8 cellular contexts compared by ENCODE assay signal in genomic region chr1:46547481-46548383, GRCh38. TPM values are rescaled to one million over a fixed set of nuclear protein-coding genes. Genes with fewer than 3 reads are reported as not detected.
DNase-seq lines count a peak whose midpoint lies in the region; ATAC-seq and TF ChIP-seq lines count a peak whose summit lies in the region.

No MANE protein-coding gene starts in this region.

- peaks cover 14% of the 10 kb centered on the region for H3K27me3 ChIP-seq in CD4-positive, alpha-beta memory T cell (ENCODE audit: insufficient read depth, low read length)
- H3K27me3 ChIP-seq in esophagus muscularis mucosa, result peaks cover 0 to 49% (median 13%) of the 10 kb centered on the region in 4 donors

- H3K27me3 Mint-ChIP-seq in CD4-positive, alpha-beta memory T cell, result peaks cover 33 to 35% of the 10 kb centered on the region in 2 donors

- peak overlapping the region in 5 of 7 donors; percentile 21 to 87 (median 62) for H3K27ac Mint-ChIP-seq in CD4-positive, alpha-beta memory T cell

- CTCF ChIA-PET in CD4-positive, alpha-beta memory T cell (lab: Charles Lee; ENCODE audit: partially characterized antibody), result interaction anchor here (0.8 to 2.5 kb wide), 9 partner anchors 9 to 177 kb away, joined by 3 to 11 read pairs (median 3); partner anchors contain the start of genes EFCAB14 and MOB3C

- no peak overlapping the region for H3K27ac ChIP-seq in CD4-positive, alpha-beta memory T cell (ENCODE audit: low read depth, low read length)
- no peak overlapping the region for H3K27ac ChIP-seq in esophagus muscularis mucosa (replicated peaks in 1 of 4)

- H3K36me3 ChIP-seq in CD4-positive, alpha-beta memory T cell (ENCODE audit: insufficient read depth, low read length), result no peaks in the 10 kb centered on the region
- H3K36me3 ChIP-seq in esophagus muscularis mucosa, result no peaks in the 10 kb centered on the region

- peak overlapping the region in 2 of 8 donors; percentile 41 to 46 for H3K4me3 Mint-ChIP-seq in CD4-positive, alpha-beta memory T cell

- TF ChIP-seq EP300 in esophagus muscularis mucosa (IDR thresholded peaks at IDR 0.05), result no peak

- no peaks in the 10 kb centered on the region for H3K36me3 Mint-ChIP-seq in CD4-positive, alpha-beta memory T cell

- peak in 4 of 5 donors; percentile 21 to 30 (median 26) for DNase-seq in CD4-positive, alpha-beta memory T cell
- peak; percentile 71 for DNase-seq in H4 (ENCODE audit: low spot score)
- peak; percentile 38 to 47 for DNase-seq in SHP77 (lab: John Stamatoyannopoulos, UW)
- DNase-seq in esophagus muscularis mucosa (ENCODE audit: extremely low spot score), result no peak
- peak; percentile 79 for DNase-seq in posterior vena cava (ENCODE audit: low spot score)
- DNase-seq in activated CD4-positive, CD25-positive, alpha-beta regulatory T cell treated with anti-CD3 and anti-CD28 coated beads, Interleukin-2, amount 50 U/mL, for 72 hours, result no peak

- 86% methylated on average over 18 of the region's 22 CpGs for WGBS in esophagus muscularis mucosa

- intact Hi-C loops in CD4-positive, alpha-beta memory T cell (cut with micrococcal nuclease), result loop anchor here (2.0 to 5.0 kb wide), 2 partner anchors 15 to 180 kb away; no protein-coding TSS in a partner anchor
- intact Hi-C loops in esophagus muscularis mucosa (cut with DNase I) (no loop called here), posterior vena cava (cut with DNase I) (no loop called here)

- no peaks in the 10 kb centered on the region for H3K9me3 ChIP-seq in CD4-positive, alpha-beta memory T cell (ENCODE audit: control insufficient read depth in 1 of 2, low read length in 2 of 2)
- no peaks in the 10 kb centered on the region for H3K9me3 ChIP-seq in esophagus muscularis mucosa

- TF ChIP-seq POLR2A in esophagus muscularis mucosa (IDR thresholded peaks at IDR 0.05; ENCODE audit: low read depth), result no peak

- no peaks in the 10 kb centered on the region for H3K9me3 Mint-ChIP-seq in CD4-positive, alpha-beta memory T cell

- peak; percentile 28 to 49 (median 38) for TF ChIP-seq CTCF in esophagus muscularis mucosa (IDR thresholded peaks at IDR 0.05)

- H3K4me3 ChIP-seq in CD4-positive, alpha-beta memory T cell (ENCODE audit: low read length in 2 of 2), result no peak overlapping the region
- no peak overlapping the region for H3K4me3 ChIP-seq in esophagus muscularis mucosa

- peaks cover 26% of the 10 kb centered on the region for H3K4me1 ChIP-seq in CD4-positive, alpha-beta memory T cell (ENCODE audit: insufficient read depth, low read length)
- peaks cover 5 to 24% (median 20%) of the 10 kb centered on the region in 4 donors for H3K4me1 ChIP-seq in esophagus muscularis mucosa

- POLR2A ChIA-PET in CD4-positive, alpha-beta memory T cell (lab: Charles Lee; ENCODE audit: partially characterized antibody), result interaction anchor here (0.9 kb wide), 1 partner anchor 14 kb away, joined by 3 read pairs; no protein-coding TSS in a partner anchor

- ATAC-seq in GM21360 (IDR thresholded peaks at IDR 0.05; ENCODE audit: unreplicated experiment) (no peak), HG03139 (IDR thresholded peaks at IDR 0.05; ENCODE audit: unreplicated experiment) (no peak)

- peaks cover 13 to 34% (median 19%) of the 10 kb centered on the region in 4 donors for H3K4me1 Mint-ChIP-seq in CD4-positive, alpha-beta memory T cell

RNA-seq across cellular contexts. Expression of gene KNCN, which starts 3.7 kb away (rescaled TPM):
- total RNA-seq in CD4-positive, alpha-beta memory T cell, result not detected
- polyA plus RNA-seq in CD4-positive, alpha-beta memory T cell, result not detected
- not detected in 2 replicates for total RNA-seq in H4 (2014; rRNA removed; shearing (Covaris generic))
- total RNA-seq in esophagus muscularis mucosa (not detected), posterior vena cava (not detected)

RNA-seq across cellular contexts. Expression of gene MKNK1, which starts 56.3 kb away (rescaled TPM):
- total RNA-seq in CD4-positive, alpha-beta memory T cell, result 10 to 100 TPM; 54.3 to 54.9 TPM
- polyA plus RNA-seq in CD4-positive, alpha-beta memory T cell, result 10 to 100 TPM; 29.3 to 33.4 TPM
- 21.8 and 23.2 TPM in 2 replicates for total RNA-seq in H4 (2014; rRNA removed; shearing (Covaris generic))
- total RNA-seq in esophagus muscularis mucosa, result 10 to 100 TPM; 27.7 to 37.0 (median 29.3) TPM
- total RNA-seq in posterior vena cava, result 10 to 100 TPM; 40.3 to 59.6 TPM

RNA-seq across cellular contexts. Expression of gene DMBX1, which starts 58.1 kb away (rescaled TPM):
- total RNA-seq in CD4-positive, alpha-beta memory T cell, result not detected
- polyA plus RNA-seq in CD4-positive, alpha-beta memory T cell, result not detected
- total RNA-seq in H4 (2014; rRNA removed; shearing (Covaris generic)), result 0.37 TPM in 2 replicates
- total RNA-seq in esophagus muscularis mucosa (not detected), posterior vena cava (not detected)

Comparison
In these comparisons a context has a peak if more than half of its experiments do, and no peak if none do; other contexts are left out.
1. DNase-seq: peak in CD4-positive, alpha-beta memory T cell (4 of 5), H4 (single experiment), SHP77 (2 of 2) and posterior vena cava (single experiment); none in esophagus muscularis mucosa (single experiment) and activated CD4-positive, CD25-positive, alpha-beta regulatory T cell treated with anti-CD3 and anti-CD28 coated beads, Interleukin-2, amount 50 U/mL, for 72 hours (single experiment).